In the genomic region with DNA sequence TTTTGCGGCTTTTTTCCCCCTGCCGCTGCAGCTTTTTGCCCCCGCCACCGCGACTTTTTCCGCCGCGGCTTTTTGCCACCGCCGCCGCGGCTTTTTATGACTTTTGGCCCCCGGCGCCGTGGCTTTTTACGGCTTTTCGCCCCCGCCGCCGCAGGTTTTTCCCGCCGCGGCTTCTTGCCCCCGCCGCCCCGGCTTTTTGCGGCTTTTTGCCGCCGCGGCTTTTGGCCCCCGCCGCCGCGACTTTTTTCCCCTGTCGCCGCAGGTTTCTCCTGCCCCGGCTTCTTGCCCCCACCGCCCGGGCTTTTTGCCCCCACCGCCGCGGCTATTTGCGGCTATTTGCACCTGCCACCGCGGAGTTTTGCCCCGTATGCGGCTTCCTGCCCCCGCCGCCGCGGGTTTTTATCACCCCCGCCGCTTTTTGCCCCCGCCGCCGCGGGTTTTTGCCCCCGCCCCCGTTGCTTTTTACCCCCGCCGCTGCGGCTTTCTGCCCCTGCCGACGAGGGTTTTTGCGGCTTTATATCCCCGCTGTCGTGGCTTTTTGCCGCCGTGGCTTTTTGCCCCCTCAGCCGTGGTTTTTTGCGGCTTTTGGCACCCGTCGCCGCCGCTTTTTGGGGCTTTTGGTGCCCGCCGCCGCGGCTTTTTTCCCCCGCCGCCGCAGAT, we compare ENCODE assay signal across 10 cellular contexts.
A peak's percentile ranks its signal among the peaks of the same experiment; 100 is the strongest.
DNase-seq lines count a peak whose midpoint lies in the region; ATAC-seq, FAIRE-seq and TF ChIP-seq lines count a peak whose summit lies in the region.
"Had no signal": no experiment of that assay in that cellular context is flagged by ENCODE, and none has a peak within 500 bp of the region (broad histone marks: within the 10 kb centered on the region; RNA-seq: fewer than 3 reads in every experiment).

No MANE protein-coding gene starts in this region.

- no peak for FAIRE-seq in HTR-8/SVneo (lab: Jason Lieb, UNC)

- DNase-seq in 8988T (peak; percentile 4), GM23338 (ENCODE audit: low spot score) (peak; percentile 32), choroid plexus epithelial cell (ENCODE audit: low read depth) (no peak), memory B cell (ENCODE audit: low spot score in 2 of 2) (peak in 1 of 2 donors; percentile 23), HTR-8/SVneo (ENCODE audit: insufficient read length, low spot score) (no peak), endothelial cell (ENCODE audit: low spot score) (no peak)
- DNase-seq: GDM1, WERI-Rb-1 had no signal

- peaks cover 5% of the 10 kb centered on the region for H3K27me3 Mint-ChIP-seq in GM23338 (ENCODE audit: insufficient read depth, low read depth, poor library complexity)
- peaks cover 12% of the 10 kb centered on the region for H3K27me3 Mint-ChIP-seq in memory B cell
- H3K27me3 Mint-ChIP-seq in endothelial cell (ENCODE audit: unreplicated experiment), result peaks cover 5% of the 10 kb centered on the region

- H3K9me3 Mint-ChIP-seq in GM23338 (peaks cover 49% of the 10 kb centered on the region), memory B cell (peaks cover 5% of the 10 kb centered on the region), endothelial cell (ENCODE audit: unreplicated experiment) (peaks cover 10% of the 10 kb centered on the region)

- H3K4me3 Mint-ChIP-seq in GM23338, result no peak overlapping the region
- peak overlapping the region; percentile 64 for H3K4me3 Mint-ChIP-seq in memory B cell
- no peak overlapping the region for H3K4me3 Mint-ChIP-seq in endothelial cell (ENCODE audit: unreplicated experiment)

- no peak overlapping the region for H3K27ac ChIP-seq in GM23338 (ENCODE audit: low read depth)
- H3K27ac ChIP-seq: WERI-Rb-1 had no signal

- no peaks in the 10 kb centered on the region for H3F3A ChIP-seq in GM23338 (replicated peaks; ENCODE audit: low read depth)

- H3K4me1 Mint-ChIP-seq in GM23338 (no peaks in the 10 kb centered on the region), memory B cell (peaks cover 5% of the 10 kb centered on the region), endothelial cell (ENCODE audit: unreplicated experiment) (no peaks in the 10 kb centered on the region)

- H4K20me1 ChIP-seq in GM23338 (replicated peaks; ENCODE audit: insufficient read depth), result no peaks in the 10 kb centered on the region

- H3K36me3 ChIP-seq in GM23338 (ENCODE audit: insufficient read depth), result no peaks in the 10 kb centered on the region
- H3K36me3 ChIP-seq: WERI-Rb-1 had no signal

- H3K27ac Mint-ChIP-seq in GM23338 (no peak overlapping the region), memory B cell (no peak overlapping the region), endothelial cell (ENCODE audit: unreplicated experiment) (no peak overlapping the region)

- TF ChIP-seq CTCF in GM23338 (conservative IDR thresholded peaks at IDR 0.05; ENCODE audit: low read depth in 2 of 2) (no peak), choroid plexus epithelial cell (conservative IDR thresholded peaks at IDR 0.05; ENCODE audit: low read depth, low read length) (no peak), endothelial cell (IDR thresholded peaks at IDR 0.05; ENCODE audit: unreplicated experiment) (no peak)

- no peak overlapping the region for H2AFZ ChIP-seq in GM23338

- peaks cover 55% of the 10 kb centered on the region for H3K27me3 ChIP-seq in GM23338 (ENCODE audit: insufficient read depth)

- H3K36me3 Mint-ChIP-seq in GM23338 (ENCODE audit: low read depth) (peaks cover 10% of the 10 kb centered on the region), memory B cell (peaks cover 5% of the 10 kb centered on the region), endothelial cell (ENCODE audit: low read depth, unreplicated experiment) (peaks cover 6% of the 10 kb centered on the region)

- H3K79me2 ChIP-seq in GM23338 (replicated peaks; ENCODE audit: insufficient read depth), result no peaks in the 10 kb centered on the region

- ATAC-seq in GM23338, result no peak
- no peak for ATAC-seq in memory B cell (ENCODE audit: low read depth)
- ATAC-seq in HG03108 (IDR thresholded peaks at IDR 0.05; ENCODE audit: unreplicated experiment), result no peak
- no peak for ATAC-seq in GM19455 (IDR thresholded peaks at IDR 0.05; ENCODE audit: unreplicated experiment)

- H3K4me2 ChIP-seq in GM23338, result peak overlapping the region; percentile 73

- H3K4me1 ChIP-seq in GM23338 (ENCODE audit: insufficient read depth), result no peaks in the 10 kb centered on the region

- H3K4me3 ChIP-seq in GM23338 (peak overlapping the region; percentile 51), choroid plexus epithelial cell (ENCODE audit: low read depth, low read length) (peak overlapping the region; percentile 7)

- H3K9me2 ChIP-seq in GM23338 (ENCODE audit: insufficient read depth), result no peaks in the 10 kb centered on the region

TF ChIP-seq in GM23338, 12 proteins besides CTCF, POLR2A, EP300 and RAD21:
- TF ChIP-seq EZH2phosphoT487 (IDR thresholded peaks at IDR 0.05; ENCODE audit: unreplicated experiment), result peak; percentile 83
- peak; percentile 92 for TF ChIP-seq EZH2 (IDR thresholded peaks at IDR 0.05; ENCODE audit: low read depth, unreplicated experiment)
- no peak for TF ChIP-seq POLR2AphosphoS5 (IDR thresholded peaks at IDR 0.05; ENCODE audit: low read depth)

Comparison
In these comparisons a context has a peak if more than half of its experiments do, and no peak if none do; other contexts are left out.
1. DNase-seq: peak in 8988T (single experiment) and GM23338 (single experiment); none in choroid plexus epithelial cell (single experiment), HTR-8/SVneo (single experiment) and endothelial cell (single experiment).